Comparison of ENCODE assay signal across 1 cellular context in genomic region chr3:15553749-15554148, GRCh38.
TF ChIP-seq lines count a peak whose summit lies in the region.

No MANE protein-coding gene starts in this region.

TF ChIP-seq in HepG2, 621 proteins besides CTCF, POLR2A, EP300 and RAD21 (continued from another document):
- TF ChIP-seq ARID5B (CRISPR knock-in tag; IDR thresholded peaks at IDR 0.05) = peak; percentile 56; the same call in 1 of the 2 replicates
- peak; percentile 65; the same call in 1 of the 2 replicates for TF ChIP-seq RXRB (CRISPR knock-in tag; IDR thresholded peaks at IDR 0.05; ENCODE audit: borderline replicate concordance)
- TF ChIP-seq SATB2 (CRISPR knock-in tag; IDR thresholded peaks at IDR 0.05) = no peak
- TF ChIP-seq ZMYM3 (CRISPR knock-in tag; IDR thresholded peaks at IDR 0.05) = no peak
- no peak for TF ChIP-seq ZNF329 (CRISPR knock-in tag; IDR thresholded peaks at IDR 0.05; ENCODE audit: low read depth)
- TF ChIP-seq KDM3A (CRISPR knock-in tag; IDR thresholded peaks at IDR 0.05; ENCODE audit: low read depth) = no peak
- TF ChIP-seq FOXO1 (CRISPR knock-in tag; IDR thresholded peaks at IDR 0.05) = no peak
- TF ChIP-seq, protein P1, sequence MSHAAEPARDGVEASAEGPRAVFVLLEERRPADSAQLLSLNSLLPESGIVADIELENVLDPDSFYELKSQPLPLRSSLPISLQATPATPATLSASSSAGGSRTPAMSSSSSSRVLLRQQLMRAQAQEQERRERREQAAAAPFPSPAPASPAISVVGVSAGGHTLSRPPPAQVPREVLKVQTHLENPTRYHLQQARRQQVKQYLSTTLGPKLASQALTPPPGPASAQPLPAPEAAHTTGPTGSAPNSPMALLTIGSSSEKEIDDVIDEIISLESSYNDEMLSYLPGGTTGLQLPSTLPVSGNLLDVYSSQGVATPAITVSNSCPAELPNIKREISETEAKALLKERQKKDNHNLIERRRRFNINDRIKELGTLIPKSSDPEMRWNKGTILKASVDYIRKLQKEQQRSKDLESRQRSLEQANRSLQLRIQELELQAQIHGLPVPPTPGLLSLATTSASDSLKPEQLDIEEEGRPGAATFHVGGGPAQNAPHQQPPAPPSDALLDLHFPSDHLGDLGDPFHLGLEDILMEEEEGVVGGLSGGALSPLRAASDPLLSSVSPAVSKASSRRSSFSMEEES (CRISPR knock-in tag; IDR thresholded peaks at IDR 0.05) = no peak
- no peak for TF ChIP-seq ZNF251 (CRISPR knock-in tag; IDR thresholded peaks at IDR 0.05)
- no peak for TF ChIP-seq BCLAF1 (IDR thresholded peaks at IDR 0.05)
- no peak for TF ChIP-seq ZNF7 (CRISPR knock-in tag; IDR thresholded peaks at IDR 0.05)
- no peak for TF ChIP-seq STAG1 (CRISPR knock-in tag; IDR thresholded peaks at IDR 0.05)
- TF ChIP-seq ZSCAN30 (CRISPR knock-in tag; IDR thresholded peaks at IDR 0.05) = no peak
- TF ChIP-seq, protein P2, sequence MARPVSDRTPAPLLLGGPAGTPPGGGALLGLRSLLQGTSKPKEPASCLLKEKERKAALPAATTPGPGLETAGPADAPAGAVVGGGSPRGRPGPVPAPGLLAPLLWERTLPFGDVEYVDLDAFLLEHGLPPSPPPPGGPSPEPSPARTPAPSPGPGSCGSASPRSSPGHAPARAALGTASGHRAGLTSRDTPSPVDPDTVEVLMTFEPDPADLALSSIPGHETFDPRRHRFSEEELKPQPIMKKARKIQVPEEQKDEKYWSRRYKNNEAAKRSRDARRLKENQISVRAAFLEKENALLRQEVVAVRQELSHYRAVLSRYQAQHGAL (CRISPR knock-in tag; IDR thresholded peaks at IDR 0.05; ENCODE audit: not compliant biosample characterization) = no peak
- no peak for TF ChIP-seq SNAPC2 (CRISPR knock-in tag; IDR thresholded peaks at IDR 0.05)
- peak; percentile 36; the same call in 1 of the 2 replicates for TF ChIP-seq KDM6A (CRISPR knock-in tag; IDR thresholded peaks at IDR 0.05; ENCODE audit: low read depth)
- TF ChIP-seq SP5 (CRISPR knock-in tag; IDR thresholded peaks at IDR 0.05; ENCODE audit: borderline replicate concordance, low read depth) = no peak
- peak; percentile 50; the same call in 1 of the 2 replicates for TF ChIP-seq ZNF644 (CRISPR knock-in tag; IDR thresholded peaks at IDR 0.05; ENCODE audit: low read depth)
- TF ChIP-seq TP53 (CRISPR knock-in tag; conservative IDR thresholded peaks at IDR 0.05) = no peak
- TF ChIP-seq HMGXB3 (CRISPR knock-in tag; IDR thresholded peaks at IDR 0.05; ENCODE audit: borderline replicate concordance) = no peak
- peak; percentile 57 for TF ChIP-seq NR2F6 (IDR thresholded peaks at IDR 0.05)
- peak; percentile 70; the same call in 1 of the 2 replicates for TF ChIP-seq NR2F6 (CRISPR knock-in tag; IDR thresholded peaks at IDR 0.05)
- no peak for TF ChIP-seq FOXP4 (CRISPR knock-in tag; IDR thresholded peaks at IDR 0.05)
- TF ChIP-seq ZNF800 (CRISPR knock-in tag; IDR thresholded peaks at IDR 0.05) = no peak
- no peak for TF ChIP-seq TBX2 (CRISPR knock-in tag; IDR thresholded peaks at IDR 0.05; ENCODE audit: borderline replicate concordance)
- no peak for TF ChIP-seq ZNF547 (CRISPR knock-in tag; IDR thresholded peaks at IDR 0.05)
- TF ChIP-seq ZNF224 (CRISPR knock-in tag; IDR thresholded peaks at IDR 0.05) = no peak
- 0 out of 2 replicates have a peak, but pooled peaks have one; percentile 20 for TF ChIP-seq ZNF709 (CRISPR knock-in tag; IDR thresholded peaks at IDR 0.05)
- TF ChIP-seq FOXJ3 (CRISPR knock-in tag; IDR thresholded peaks at IDR 0.05; ENCODE audit: borderline replicate concordance) = peak; percentile 20; the same call in 1 of the 2 replicates
- TF ChIP-seq IRF9 (CRISPR knock-in tag; IDR thresholded peaks at IDR 0.05; ENCODE audit: borderline replicate concordance) = no peak
- no peak for TF ChIP-seq HINFP (CRISPR knock-in tag; IDR thresholded peaks at IDR 0.05; ENCODE audit: low read depth)
- TF ChIP-seq SIX4 (CRISPR knock-in tag; IDR thresholded peaks at IDR 0.05) = no peak
- TF ChIP-seq RELA (CRISPR knock-in tag; IDR thresholded peaks at IDR 0.05) = no peak
- no peak for TF ChIP-seq ZNF652 (CRISPR knock-in tag; IDR thresholded peaks at IDR 0.05; ENCODE audit: borderline replicate concordance, low read depth)
- no peak for TF ChIP-seq CEBPG (CRISPR knock-in tag; IDR thresholded peaks at IDR 0.05)
